ENCODE assay signal across 9 cellular contexts in genomic region chr1:67889940-67890567, GRCh38. TPM values are rescaled to one million over a fixed set of nuclear protein-coding genes. Genes with fewer than 3 reads are reported as not detected.
DNase-seq lines count a peak whose midpoint lies in the region; ATAC-seq and TF ChIP-seq lines count a peak whose summit lies in the region.
"Had no signal": no experiment of that assay in that cellular context is flagged by ENCODE, and none has a peak within 500 bp of the region (broad histone marks: within the 10 kb centered on the region; RNA-seq: fewer than 3 reads in every experiment).

No MANE protein-coding gene starts in this region.

- H3K9me3 ChIP-seq in Panc1 (ENCODE audit: control insufficient read depth, insufficient read depth, low read depth, low read length), result no peaks in the 10 kb centered on the region

- POLR2A ChIA-PET in Panc1 (lab: Charles Lee), result no interaction called here

- H3K27me3 ChIP-seq in Panc1 (ENCODE audit: control insufficient read depth, insufficient read depth, low read length), result no peaks in the 10 kb centered on the region

- no peak overlapping the region for H3K27ac Mint-ChIP-seq in activated naive CD4-positive, alpha-beta T cell treated with anti-CD3 and anti-CD28 coated beads, Interleukin-2, amount 50 U/mL, for 72 hours
- H3K27ac Mint-ChIP-seq in activated naive CD4-positive, alpha-beta T cell treated with anti-CD3 and anti-CD28 coated beads, Interleukin-2, amount 10 ng/mL, durations not matched to agents 7 days and 5 days, result no peak overlapping the region

- TF ChIP-seq CTCF in Panc1 (IDR thresholded peaks at IDR 0.05), result no peak

- H3K4me3 ChIP-seq in Panc1 (ENCODE audit: low read depth in 2 of 2, low read length in 2 of 2), result no peak overlapping the region

- H3K4me1 Mint-ChIP-seq in activated naive CD4-positive, alpha-beta T cell treated with anti-CD3 and anti-CD28 coated beads, Interleukin-2, amount 10 ng/mL, durations not matched to agents 7 days and 5 days, result no peaks in the 10 kb centered on the region

- H3K36me3 ChIP-seq in Panc1 (ENCODE audit: control insufficient read depth, insufficient read depth, low read length), result no peaks in the 10 kb centered on the region

- no peaks in the 10 kb centered on the region for H3K9me3 Mint-ChIP-seq in activated naive CD4-positive, alpha-beta T cell treated with anti-CD3 and anti-CD28 coated beads, Interleukin-2, amount 50 U/mL, for 72 hours
- H3K9me3 Mint-ChIP-seq in activated naive CD4-positive, alpha-beta T cell treated with anti-CD3 and anti-CD28 coated beads, Interleukin-2, amount 10 ng/mL, durations not matched to agents 7 days and 5 days, result no peaks in the 10 kb centered on the region

- no TSS peak for BruUV-seq in Panc1 (replicated peaks; lab: Mats Ljungman, UMichigan)

- peak; percentile 77 to 91 for ATAC-seq in activated naive CD4-positive, alpha-beta T cell treated with anti-CD3 and anti-CD28 coated beads, Interleukin-2, amount 50 U/mL, for 72 hours
- ATAC-seq in Panc1 (peak; percentile 63; the same call in 1 of the 2 replicates), GM18520 (IDR thresholded peaks at IDR 0.05; ENCODE audit: unreplicated experiment) (no peak)
- peak; percentile 83 for ATAC-seq in stimulated activated naive CD8-positive, alpha-beta T cell treated with anti-CD3 and anti-CD28 coated beads, Interleukin-15, Interleukin-2, amounts not matched to agents 100 U/mL and 50 U/mL, for 24 hours

- H3K27ac ChIP-seq in Panc1 (ENCODE audit: low read length), result no peak overlapping the region
- H3K27ac ChIP-seq: parathyroid adenoma had no signal

- in situ Hi-C loops in Panc1 (cut with HindIII; ENCODE audit: low pct_unique_long_range_greater_than_20kb, low sequenced_read_pairs), result no loop called here

- DNase-seq in activated naive CD4-positive, alpha-beta T cell treated with anti-CD3 and anti-CD28 coated beads, Interleukin-2, amount 50 U/mL, for 72 hours (ENCODE audit: low spot score in 2 of 2), result no peak
- DNase-seq in activated naive CD4-positive, alpha-beta T cell treated with anti-CD3 and anti-CD28 coated beads, Interleukin-2, amount 10 ng/mL, durations not matched to agents 7 days and 5 days, result no peak
- DNase-seq in Panc1 (ENCODE audit: low read depth, low spot score) (peak; percentile 64), fibroblast of gingiva (ENCODE audit: low read depth) (peak; percentile 64), NCI-H1417 treated with DMSO at 0.1 percent for 48 hours (lab: John Stamatoyannopoulos, UW) (no peak)
- DNase-seq in stimulated activated naive CD8-positive, alpha-beta T cell treated with anti-CD3 and anti-CD28 coated beads, Interleukin-15, Interleukin-2, amounts not matched to agents 100 U/mL and 50 U/mL, for 24 hours, result peak; percentile 42
- no peak for DNase-seq in stimulated activated CD4-positive, alpha-beta T cell treated with anti-CD3 and anti-CD28 coated beads, Interleukin-4, amount 100 ng/mL, for 24 hours

- intact Hi-C loops in Panc1 (cut with micrococcal nuclease; ENCODE audit: unreplicated experiment), result no loop called here

- H3K4me1 ChIP-seq in Panc1 (ENCODE audit: control insufficient read depth, insufficient read depth, low read length), result no peaks in the 10 kb centered on the region
- H3K4me1 ChIP-seq: parathyroid adenoma had no signal

- no peak overlapping the region for H3K4me3 Mint-ChIP-seq in activated naive CD4-positive, alpha-beta T cell treated with anti-CD3 and anti-CD28 coated beads, Interleukin-2, amount 10 ng/mL, durations not matched to agents 7 days and 5 days

- H3K27me3 Mint-ChIP-seq in activated naive CD4-positive, alpha-beta T cell treated with anti-CD3 and anti-CD28 coated beads, Interleukin-2, amount 10 ng/mL, durations not matched to agents 7 days and 5 days, result peaks cover 5% of the 10 kb centered on the region

- CTCF ChIA-PET in activated naive CD4-positive, alpha-beta T cell treated with anti-CD3 and anti-CD28 coated beads, Interleukin-2, amount 10 ng/mL, durations not matched to agents 7 days and 5 days (lab: Charles Lee), result interaction anchor here (0.7 kb wide), 1 partner anchor 354 kb away, joined by 3 read pairs; no protein-coding TSS in a partner anchor
- CTCF ChIA-PET in Panc1 (lab: Charles Lee), result no interaction called here

- H3K36me3 Mint-ChIP-seq in activated naive CD4-positive, alpha-beta T cell treated with anti-CD3 and anti-CD28 coated beads, Interleukin-2, amount 50 U/mL, for 72 hours, result no peaks in the 10 kb centered on the region
- H3K36me3 Mint-ChIP-seq in activated naive CD4-positive, alpha-beta T cell treated with anti-CD3 and anti-CD28 coated beads, Interleukin-2, amount 10 ng/mL, durations not matched to agents 7 days and 5 days, result no peaks in the 10 kb centered on the region

RNA-seq across cellular contexts. Expression of gene GNG12, which starts 56.8 kb away (rescaled TPM):
- total RNA-seq in activated naive CD4-positive, alpha-beta T cell treated with anti-CD3 and anti-CD28 coated beads, Interleukin-2, amount 50 U/mL, for 72 hours, result under 1 TPM in 1 of 2 donors, not detected in 1; 0.23 TPM
- 70.0 TPM for total RNA-seq in Panc1 (2021; ENCODE audit: unreplicated experiment)
- polyA plus RNA-seq in Panc1 (2012; ENCODE audit: insufficient read length), result 25.1 TPM

Comparison
In these comparisons a context has a peak if more than half of its experiments do, and no peak if none do; other contexts are left out.
1. DNase-seq: peak in Panc1 (single experiment), fibroblast of gingiva (single experiment) and stimulated activated naive CD8-positive, alpha-beta T cell treated with anti-CD3 and anti-CD28 coated beads, Interleukin-15, Interleukin-2, amounts not matched to agents 100 U/mL and 50 U/mL, for 24 hours (single experiment); none in activated naive CD4-positive, alpha-beta T cell treated with anti-CD3 and anti-CD28 coated beads, Interleukin-2, amount 50 U/mL, for 72 hours (0 of 2), activated naive CD4-positive, alpha-beta T cell treated with anti-CD3 and anti-CD28 coated beads, Interleukin-2, amount 10 ng/mL, durations not matched to agents 7 days and 5 days (single experiment), stimulated activated CD4-positive, alpha-beta T cell treated with anti-CD3 and anti-CD28 coated beads, Interleukin-4, amount 100 ng/mL, for 24 hours (single experiment) and NCI-H1417 treated with DMSO at 0.1 percent for 48 hours (single experiment).
2. RNA of gene GNG12, which starts 56.8 kb away (total RNA-seq): 70.0 TPM in Panc1 (single experiment); 0.23 TPM in activated naive CD4-positive, alpha-beta T cell treated with anti-CD3 and anti-CD28 coated beads, Interleukin-2, amount 50 U/mL, for 72 hours; every median in the first group is over 10 times any median in the second.